In genomic region chr18:25350561-25351201, GRCh38 we compare ENCODE assay signal across 8 cellular contexts. TPM values are rescaled to one million over a fixed set of nuclear protein-coding genes. Genes with fewer than 3 reads are reported as not detected.
A peak's percentile ranks its signal among the peaks of the same experiment; 100 is the strongest.
DNase-seq lines count a peak whose midpoint lies in the region; ATAC-seq and TF ChIP-seq lines count a peak whose summit lies in the region.

No MANE protein-coding gene starts in this region.

- no peaks in the 10 kb centered on the region for H3K79me2 ChIP-seq in PC-3 (ENCODE audit: low read length)

- peaks cover 0 to 11% (median 8%) of the 10 kb centered on the region in 5 donors for H3K9me3 Mint-ChIP-seq in CD8-positive, alpha-beta memory T cell
- H3K9me3 Mint-ChIP-seq in chondrocyte (ENCODE audit: low read depth) = no peaks in the 10 kb centered on the region

- H3K9me3 ChIP-seq in CD8-positive, alpha-beta memory T cell (ENCODE audit: low read length) = no peaks in the 10 kb centered on the region
- H3K9me3 ChIP-seq in PC-3 (ENCODE audit: low read length) = no peaks in the 10 kb centered on the region

- H3K27ac Mint-ChIP-seq in CD8-positive, alpha-beta memory T cell = no peak overlapping the region
- peak overlapping the region; percentile 99 for H3K27ac Mint-ChIP-seq in chondrocyte (ENCODE audit: unreplicated experiment)

- intact Hi-C loops in PC-3 (cut with micrococcal nuclease) = loop anchor here (5.0 to 10.0 kb wide), 4 partner anchors 63 to 953 kb away; partner anchors contain the start of gene OSBPL1A

- ATAC-seq in GM19397 (IDR thresholded peaks at IDR 0.05; ENCODE audit: unreplicated experiment) (peak; percentile 37), PC-3 (peak; percentile 19; the same call in 1 of the 2 replicates), HG02678 (IDR thresholded peaks at IDR 0.05; ENCODE audit: unreplicated experiment) (no peak)

- H3K27me3 Mint-ChIP-seq in CD8-positive, alpha-beta memory T cell = peaks cover 28 to 72% of the 10 kb centered on the region in 2 donors
- no peaks in the 10 kb centered on the region for H3K27me3 Mint-ChIP-seq in chondrocyte (ENCODE audit: low read depth)

- no peaks in the 10 kb centered on the region for H3F3A ChIP-seq in PC-3 (ENCODE audit: low read length, unreplicated experiment)

- H3K27me3 ChIP-seq in CD8-positive, alpha-beta memory T cell (ENCODE audit: insufficient read depth, low read length, poor library complexity, severe bottlenecking) = peaks cover 20% of the 10 kb centered on the region
- H3K27me3 ChIP-seq in PC-3 (ENCODE audit: low read length) = peaks cover 88% of the 10 kb centered on the region

- H3K4me3 Mint-ChIP-seq in CD8-positive, alpha-beta memory T cell = peak overlapping the region; percentile 70 to 88 (median 83)
- peak overlapping the region; percentile 98 for H3K4me3 Mint-ChIP-seq in chondrocyte (ENCODE audit: unreplicated experiment)

- H3K27ac ChIP-seq in CD8-positive, alpha-beta memory T cell (ENCODE audit: low read depth, low read length) = no peak overlapping the region
- no peak overlapping the region for H3K27ac ChIP-seq in PC-3 (ENCODE audit: low read length)

- no peaks in the 10 kb centered on the region for H4K20me1 ChIP-seq in PC-3 (ENCODE audit: low read length)

- H3K4me1 ChIP-seq in CD8-positive, alpha-beta memory T cell (ENCODE audit: insufficient read depth, low read length) = peaks cover 10% of the 10 kb centered on the region
- peaks cover 8% of the 10 kb centered on the region; the same call in 1 of the 2 replicates for H3K4me1 ChIP-seq in PC-3 (ENCODE audit: insufficient read depth, low read length)

- no peak for TF ChIP-seq CTCF in PC-3 (conservative IDR thresholded peaks at IDR 0.05; ENCODE audit: low read depth, low read length)
- peak; percentile 31 for TF ChIP-seq CTCF in chondrocyte (IDR thresholded peaks at IDR 0.05)

- no peaks in the 10 kb centered on the region for H3K36me3 ChIP-seq in CD8-positive, alpha-beta memory T cell (ENCODE audit: insufficient read depth, low read length)
- no peaks in the 10 kb centered on the region for H3K36me3 ChIP-seq in PC-3 (ENCODE audit: low read depth, low read length)

- CTCF ChIA-PET in CD8-positive, alpha-beta memory T cell (lab: Charles Lee) = interaction anchor here (1.0 kb wide), 1 partner anchor 10 kb away, joined by 4 read pairs; no protein-coding TSS in a partner anchor
- CTCF ChIA-PET in PC-3 (lab: Charles Lee) = interaction anchor here (0.7 kb wide), 1 partner anchor 41 kb away, joined by 19 read pairs; no protein-coding TSS in a partner anchor

- H3K4me1 Mint-ChIP-seq in CD8-positive, alpha-beta memory T cell = peaks cover 23 to 27% (median 27%) of the 10 kb centered on the region in 3 donors
- H3K4me1 Mint-ChIP-seq in chondrocyte (ENCODE audit: low read depth) = peaks cover 31% of the 10 kb centered on the region

- no peak overlapping the region for H3K9ac ChIP-seq in PC-3 (ENCODE audit: low read length)

- no peaks in the 10 kb centered on the region for H3K9me2 ChIP-seq in PC-3 (replicated peaks; ENCODE audit: low read length)

- no TSS peak for BruUV-seq in PC-3 (replicated peaks; lab: Mats Ljungman, UMichigan)

- H3K36me3 Mint-ChIP-seq in CD8-positive, alpha-beta memory T cell = no peaks in the 10 kb centered on the region
- no peaks in the 10 kb centered on the region for H3K36me3 Mint-ChIP-seq in chondrocyte (ENCODE audit: low read depth)

- H3K4me2 ChIP-seq in PC-3 (ENCODE audit: low read length) = peak overlapping the region; percentile 100

- 0 out of 2 replicates have a peak overlapping the region, but pooled peaks have one; percentile 33 for H2AFZ ChIP-seq in PC-3 (ENCODE audit: low read length)

- peak in 2 of 5 donors; percentile 12 to 16 for DNase-seq in CD8-positive, alpha-beta memory T cell
- DNase-seq in PC-3 (no peak), chondrocyte (ENCODE audit: low spot score) (no peak), kidney tubule cell (ENCODE audit: low spot score) (peak; percentile 17), HuH-7.5 (ENCODE audit: low spot score) (no peak)
- peak; percentile 29 for DNase-seq in stimulated activated CD8-positive, alpha-beta memory T cell treated with anti-CD3 and anti-CD28 coated beads, Interleukin-4, amount 100 ng/mL, for 48 hours

- POLR2A ChIA-PET in CD8-positive, alpha-beta memory T cell (lab: Charles Lee) = no interaction called here
- POLR2A ChIA-PET in PC-3 (lab: Charles Lee; ENCODE audit: unreplicated experiment) = interaction anchor here (0.6 kb wide), 1 partner anchor 103 kb away, joined by 4 read pairs; no protein-coding TSS in a partner anchor

- H3K4me3 ChIP-seq in CD8-positive, alpha-beta memory T cell (ENCODE audit: low read length) = peak overlapping the region; percentile 35
- peak overlapping the region; percentile 83 for H3K4me3 ChIP-seq in PC-3 (ENCODE audit: low read length)

RNA-seq across cellular contexts. Expression of gene ZNF521, which starts 1.3 kb away (rescaled TPM):
- not detected for total RNA-seq in CD8-positive, alpha-beta memory T cell
- not detected for polyA plus RNA-seq in CD8-positive, alpha-beta memory T cell
- total RNA-seq in PC-3 (2014; rRNA removed) (0.04 TPM in 1 of 2 replicates, not detected in the other), chondrocyte (29.7 to 56.7 TPM (median 31.6 TPM) in 3 replicates)

Comparison
In these comparisons a context has a peak if more than half of its experiments do, and no peak if none do; other contexts are left out.
1. DNase-seq: peak in kidney tubule cell (single experiment) and stimulated activated CD8-positive, alpha-beta memory T cell treated with anti-CD3 and anti-CD28 coated beads, Interleukin-4, amount 100 ng/mL, for 48 hours (single experiment); none in PC-3 (single experiment), chondrocyte (single experiment) and HuH-7.5 (single experiment).
2. RNA of gene ZNF521, which starts 1.3 kb away (total RNA-seq): 29.7 to 56.7 TPM in chondrocyte; 0.04 TPM in PC-3 and not detected in CD8-positive, alpha-beta memory T cell; every median in the first group is over 10 times any median in the second.